In genomic region chr2:207087046-207087902, GRCh38 we compare ENCODE assay signal across 18 cellular contexts.
DNase-seq lines count a peak whose midpoint lies in the region; ATAC-seq, FAIRE-seq and TF ChIP-seq lines count a peak whose summit lies in the region.
"Had no signal": no experiment of that assay in that cellular context is flagged by ENCODE, and none has a peak within 500 bp of the region (broad histone marks: within the 10 kb centered on the region; RNA-seq: fewer than 3 reads in every experiment).

No MANE protein-coding gene starts in this region.

- intact Hi-C loops in heart right ventricle (cut with DNase I) = loop anchor here in 2 of 10 donors (5.0 to 10.0 kb wide), 2 partner anchors 58 to 75 kb away; no protein-coding TSS in a partner anchor
- intact Hi-C loops in Right ventricle myocardium inferior (cut with DNase I) = no loop called here
- intact Hi-C loops in endothelial cell of umbilical vein (cut with micrococcal nuclease) = no loop called here
- intact Hi-C loops in sigmoid colon (cut with DNase I) = loop anchor here (5.0 to 10.0 kb wide), 2 partner anchors 75 to 138 kb away; no protein-coding TSS in a partner anchor
- intact Hi-C loops in OCI-LY7 (cut with micrococcal nuclease; ENCODE audit: unreplicated experiment) = no loop called here

- CTCF ChIA-PET in endothelial cell of umbilical vein (lab: Charles Lee) (interaction anchor here (1.3 kb wide), 1 partner anchor 287 kb away, joined by 3 read pairs; no protein-coding TSS in a partner anchor), OCI-LY7 (lab: Charles Lee; ENCODE audit: unreplicated experiment) (no interaction called here)

- no peak overlapping the region for H3K4me3 ChIP-seq in heart right ventricle
- no peak overlapping the region for H3K4me3 ChIP-seq in endothelial cell of umbilical vein (replicated peaks in 1 of 3; ENCODE audit: insufficient read depth in 1 of 3, low read depth in 1 of 3, low read length in 3 of 3)
- H3K4me3 ChIP-seq in sigmoid colon = no peak overlapping the region
- no peak overlapping the region for H3K4me3 ChIP-seq in OCI-LY7 (ENCODE audit: low read depth, low read length, poor library complexity, severe bottlenecking)

- POLR2A ChIA-PET in endothelial cell of umbilical vein (lab: Charles Lee) (no interaction called here), OCI-LY7 (lab: Charles Lee) (interaction anchor here (0.9 kb wide), 1 partner anchor 18 kb away, joined by 3 read pairs; no protein-coding TSS in a partner anchor)

- BruUV-seq in endothelial cell of umbilical vein (replicated peaks; lab: Mats Ljungman, UMichigan) (no TSS peak), OCI-LY7 (replicated peaks; lab: Mats Ljungman, UMichigan) (no TSS peak)

- H3K9me3 ChIP-seq in heart right ventricle = peaks cover 0 to 5% (median 0%) of the 10 kb centered on the region in 11 donors
- H3K9me3 ChIP-seq in endothelial cell of umbilical vein (replicated peaks; ENCODE audit: control insufficient read depth, insufficient read depth, low read length) = no peaks in the 10 kb centered on the region
- no peaks in the 10 kb centered on the region for H3K9me3 ChIP-seq in sigmoid colon
- no peaks in the 10 kb centered on the region for H3K9me3 ChIP-seq in OCI-LY7 (ENCODE audit: low read length)
- H3K9me3 ChIP-seq: Caco-2 had no signal

- TF ChIP-seq EP300 in sigmoid colon (IDR thresholded peaks at IDR 0.05) = no peak

- WGBS in heart right ventricle, 2 donors = 58 to 61% methylated on average over 7 of the region's 7 CpGs
- 88% methylated on average over 7 of the region's 7 CpGs for WGBS in sigmoid colon, 2 donors

- DNase-seq in heart right ventricle (no peak), Right ventricle myocardium inferior (ENCODE audit: missing footprints) (no peak), SK-N-DZ (ENCODE audit: low spot score) (peak; percentile 99), endothelial cell of umbilical vein (ENCODE audit: low read depth, low spot score) (peak; percentile 55), sigmoid colon (no peak), CD1c-positive myeloid dendritic cell (ENCODE audit: extremely low spot score) (no peak), OCI-LY7 (ENCODE audit: low spot score) (no peak)
- DNase-seq: Caco-2, H7, NCI-H1105 treated with DMSO at 0.1 percent for 48 hours, NCI-H1694 treated with DMSO at 0.1 percent for 48 hours, NCI-H2107, NCI-H226, NCI-H524 treated with DMSO at 0.1 percent for 48 hours, SIG-M5 had no signal

- dilution Hi-C loops in endothelial cell of umbilical vein (cut with MboI; ENCODE audit: extremely low pct_ligation_motif_present, low sequenced_read_pairs) = no loop called here

- no peaks in the 10 kb centered on the region for H3K9me2 ChIP-seq in OCI-LY7 (ENCODE audit: insufficient read depth, low read length)

- no peak overlapping the region for H3K4me2 ChIP-seq in endothelial cell of umbilical vein (ENCODE audit: insufficient read depth, low read length)
- no peak overlapping the region for H3K4me2 ChIP-seq in OCI-LY7 (ENCODE audit: low read length)

- H3K36me3 ChIP-seq in heart right ventricle (peaks cover 0 to 63% (median 8%) of the 10 kb centered on the region in 9 donors), endothelial cell of umbilical vein (ENCODE audit: control insufficient read depth in 2 of 2, extremely low read depth in 1 of 2, insufficient read depth in 2 of 2, low read length in 2 of 2) (peaks cover 10% of the 10 kb centered on the region in 2 experiments), sigmoid colon (peaks cover 0 to 44% (median 8%) of the 10 kb centered on the region in 4 donors), OCI-LY7 (ENCODE audit: insufficient read depth, low read length) (no peaks in the 10 kb centered on the region)

- no peak overlapping the region for H2AFZ ChIP-seq in endothelial cell of umbilical vein (ENCODE audit: low read depth, low read length)
- no peak overlapping the region for H2AFZ ChIP-seq in OCI-LY7 (ENCODE audit: low read length)

- H3K9ac ChIP-seq in endothelial cell of umbilical vein (replicated peaks; ENCODE audit: extremely low read depth, insufficient read depth, low read length) = no peak overlapping the region

- ATAC-seq in heart right ventricle = peak in 2 of 8 donors; percentile 21 to 32
- no peak for ATAC-seq in Right ventricle myocardium inferior
- ATAC-seq in HG03095 (IDR thresholded peaks at IDR 0.05; ENCODE audit: unreplicated experiment) = no peak

- no peak for TF ChIP-seq CTCF in heart right ventricle (IDR thresholded peaks at IDR 0.05)
- TF ChIP-seq CTCF in endothelial cell of umbilical vein (IDR thresholded peaks at IDR 0.05; ENCODE audit: extremely low read depth in 1 of 2, insufficient read depth in 1 of 2, low read depth in 1 of 2, low read length in 2 of 2) = no peak
- TF ChIP-seq CTCF in sigmoid colon (IDR thresholded peaks at IDR 0.05) = no peak
- no peak for TF ChIP-seq CTCF in OCI-LY7 (conservative IDR thresholded peaks at IDR 0.05; ENCODE audit: low read length)

- H3K27ac ChIP-seq in heart right ventricle = peak overlapping the region in 8 of 10 donors; percentile 22 to 86 (median 68)
- H3K27ac ChIP-seq in endothelial cell of umbilical vein (ENCODE audit: insufficient read depth, low read depth, low read length) = no peak overlapping the region
- peak overlapping the region in 3 of 4 donors; percentile 2 to 60 (median 56) for H3K27ac ChIP-seq in sigmoid colon
- no peak overlapping the region for H3K27ac ChIP-seq in OCI-LY7 (ENCODE audit: low read depth, low read length, poor library complexity, severe bottlenecking)
- H3K27ac ChIP-seq: HL-60 had no signal

- H3K79me2 ChIP-seq in endothelial cell of umbilical vein (ENCODE audit: control insufficient read depth, insufficient read depth, low read length) (peaks cover 76% of the 10 kb centered on the region), OCI-LY7 (ENCODE audit: insufficient read depth, low read depth, low read length) (no peaks in the 10 kb centered on the region)

- H3K9me1 ChIP-seq in endothelial cell of umbilical vein (replicated peaks; ENCODE audit: control insufficient read depth, extremely low read depth, insufficient read depth, low read length) = no peaks in the 10 kb centered on the region

- no peak for FAIRE-seq in endothelial cell of umbilical vein (lab: Jason Lieb, UNC)
- FAIRE-seq: HTR-8/SVneo had no signal

- TF ChIP-seq POLR2A in endothelial cell of umbilical vein (IDR thresholded peaks at IDR 0.05; ENCODE audit: low read depth, low read length) (no peak), sigmoid colon (IDR thresholded peaks at IDR 0.05) (no peak)

- H4K20me1 ChIP-seq in endothelial cell of umbilical vein (replicated peaks; ENCODE audit: control insufficient read depth, extremely low read depth, insufficient read depth, low read length) (no peaks in the 10 kb centered on the region), OCI-LY7 (ENCODE audit: insufficient read depth, low read length) (no peaks in the 10 kb centered on the region)

- H3K27me3 ChIP-seq in heart right ventricle (no peaks in the 10 kb centered on the region), endothelial cell of umbilical vein (ENCODE audit: control insufficient read depth in 2 of 2, insufficient read depth in 2 of 2, low read length in 2 of 2) (no peaks in the 10 kb centered on the region), sigmoid colon (no peaks in the 10 kb centered on the region)

- H3K4me1 ChIP-seq in heart right ventricle (peaks cover 25 to 97% (median 85%) of the 10 kb centered on the region in 9 donors), endothelial cell of umbilical vein (ENCODE audit: control insufficient read depth, extremely low read depth, insufficient read depth, low read length) (peaks cover 38% of the 10 kb centered on the region), sigmoid colon (peaks cover 0 to 59% (median 47%) of the 10 kb centered on the region in 4 donors), OCI-LY7 (ENCODE audit: insufficient read depth, low read length, poor library complexity, severe bottlenecking) (no peaks in the 10 kb centered on the region)
- H3K4me1 ChIP-seq: Caco-2 had no signal

TF ChIP-seq in endothelial cell of umbilical vein, 7 proteins besides CTCF, POLR2A, EP300 and RAD21:
- TF ChIP-seq JUN (IDR thresholded peaks at IDR 0.05; ENCODE audit: borderline replicate concordance, insufficient read depth, insufficient read length, low read depth) (no peak), POLR2AphosphoS5 (IDR thresholded peaks at IDR 0.05; ENCODE audit: insufficient read depth, low read depth, low read length) (no peak), GATA2 (IDR thresholded peaks at IDR 0.05; ENCODE audit: insufficient read depth, insufficient read length, low read depth, low read length) (no peak), MYC (IDR thresholded peaks at IDR 0.05; ENCODE audit: low read depth, low read length) (no peak), EZH2 (IDR thresholded peaks at IDR 0.05; ENCODE audit: borderline replicate concordance, low read depth, low read length, severe bottlenecking) (no peak), FOS (IDR thresholded peaks at IDR 0.05; ENCODE audit: borderline replicate concordance, insufficient read depth, low read length) (no peak), MAX (IDR thresholded peaks at IDR 0.05; ENCODE audit: insufficient read depth, insufficient read length) (no peak)

Comparison
In these comparisons a context has a peak if more than half of its experiments do, and no peak if none do; other contexts are left out.
1. DNase-seq: peak in SK-N-DZ (single experiment) and endothelial cell of umbilical vein (single experiment); none in heart right ventricle (0 of 2), Right ventricle myocardium inferior (single experiment), sigmoid colon (single experiment), CD1c-positive myeloid dendritic cell (single experiment) and OCI-LY7 (single experiment).
2. H3K27ac ChIP-seq: peak in heart right ventricle (8 of 10) and sigmoid colon (3 of 4); none in endothelial cell of umbilical vein (single experiment) and OCI-LY7 (single experiment).